In genomic region chr11:63783925-63784592, GRCh38 we compare ENCODE assay signal across 1 cellular context.
TF ChIP-seq lines count a peak whose summit lies in the region.

No MANE protein-coding gene starts in this region.

TF ChIP-seq in HepG2, 621 proteins besides CTCF, POLR2A, EP300 and RAD21 (continued from another document):
- TF ChIP-seq KDM2A (CRISPR knock-in tag; IDR thresholded peaks at IDR 0.05; ENCODE audit: borderline replicate concordance, low read depth): 0 out of 2 replicates have a peak, but pooled peaks have one; percentile 16
- no peak for TF ChIP-seq ZBTB10 (CRISPR knock-in tag; IDR thresholded peaks at IDR 0.05; ENCODE audit: borderline replicate concordance)
- TF ChIP-seq FOXK2 (IDR thresholded peaks at IDR 0.05): no peak
- no peak for TF ChIP-seq SOX13 (IDR thresholded peaks at IDR 0.05)
- no peak for TF ChIP-seq SOX13 (CRISPR knock-in tag; conservative IDR thresholded peaks at IDR 0.05 in 1 of 2, IDR thresholded peaks at IDR 0.05 in 1 of 2)
- no peak for TF ChIP-seq TBX2 (CRISPR knock-in tag; IDR thresholded peaks at IDR 0.05; ENCODE audit: borderline replicate concordance)
- no peak for TF ChIP-seq ZNF501 (CRISPR knock-in tag; IDR thresholded peaks at IDR 0.05)
- no peak for TF ChIP-seq HMGXB3 (CRISPR knock-in tag; IDR thresholded peaks at IDR 0.05; ENCODE audit: borderline replicate concordance)
- no peak for TF ChIP-seq ZBED4 (CRISPR knock-in tag; IDR thresholded peaks at IDR 0.05; ENCODE audit: borderline replicate concordance)
- TF ChIP-seq MNT (IDR thresholded peaks at IDR 0.05): no peak
- TF ChIP-seq NR3C1 (CRISPR knock-in tag; IDR thresholded peaks at IDR 0.05): no peak
- no peak for TF ChIP-seq FOXC1 (CRISPR knock-in tag; IDR thresholded peaks at IDR 0.05; ENCODE audit: borderline replicate concordance)
- no peak for TF ChIP-seq ZNF496 (CRISPR knock-in tag; IDR thresholded peaks at IDR 0.05; ENCODE audit: insufficient replicate concordance)
- TF ChIP-seq ERF (CRISPR knock-in tag; IDR thresholded peaks at IDR 0.05): peak; percentile 30; the same call in 1 of the 2 replicates
TF ChIP-seq in HepG2: peak in this region for 26.
